22 cellular contexts compared by ENCODE assay signal in the genomic region with DNA sequence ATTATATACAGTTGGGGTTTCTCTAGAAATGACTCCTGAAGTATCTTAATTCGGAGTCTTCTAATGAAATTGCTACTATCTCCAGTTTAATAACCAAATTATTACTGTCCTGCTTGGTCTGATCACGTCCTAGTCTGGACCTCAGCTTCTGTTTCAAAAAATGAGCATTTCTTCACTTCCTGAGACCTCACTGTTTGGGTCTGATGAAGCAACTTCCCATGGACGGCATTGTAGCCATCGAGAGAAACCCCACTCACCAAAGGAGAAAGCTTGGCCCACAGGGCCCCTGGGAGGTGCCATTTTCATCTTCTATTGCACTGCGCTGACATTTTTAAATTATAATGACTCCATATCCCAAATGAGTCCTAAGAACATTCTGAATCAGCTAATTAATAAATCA.
"Had no signal": no experiment of that assay in that cellular context is flagged by ENCODE, and none has a peak within 500 bp of the region (broad histone marks: within the 10 kb centered on the region; RNA-seq: fewer than 3 reads in every experiment).

No MANE protein-coding gene starts in this region.

- H3K36me3 ChIP-seq: ascending aorta, brain microvascular endothelial cell, prostate gland, right atrium auricular region, thyroid gland, WERI-Rb-1 had no signal

- H3K27ac Mint-ChIP-seq: activated naive CD4-positive, alpha-beta T cell treated with anti-CD3 and anti-CD28 coated beads, Interleukin-2, amount 50 U/mL, for 72 hours; activated T-cell treated with anti-CD3 and anti-CD28 coated beads, Interleukin-2, amount 50 U/mL, for 24 hours; activated T-helper 17 cell treated with anti-CD3 and anti-CD28 coated beads, Interleukin-2, amount 50 U/mL, for 72 hours; dendritic cell treated with granulocyte-macrophage colony-stimulating factor and Interleukin-4, amounts not matched to agents 40 ng/mL and 50 ng/mL, for 4 days; naive thymus-derived CD8-positive, alpha-beta T cell; stimulated activated naive CD8-positive, alpha-beta T cell treated with anti-CD3 and anti-CD28 coated beads, Interleukin-15, Interleukin-2, amounts not matched to agents 100 ng/mL and 50 ng/mL, for 24 hours had no signal

- H3K36me3 Mint-ChIP-seq: activated naive CD4-positive, alpha-beta T cell treated with anti-CD3 and anti-CD28 coated beads, Interleukin-2, amount 50 U/mL, for 72 hours had no signal

- H3K4me1 ChIP-seq: ascending aorta, foreskin keratinocyte, prostate gland had no signal

- H3K4me3 ChIP-seq: ascending aorta, lung, prostate gland, right atrium auricular region, thyroid gland had no signal

- H3K27me3 ChIP-seq: ascending aorta, brain microvascular endothelial cell, right atrium auricular region, thyroid gland had no signal

- H3K9me3 ChIP-seq: ascending aorta, prostate gland, right atrium auricular region, thyroid gland had no signal

- H3K27me3 Mint-ChIP-seq: activated T-cell treated with anti-CD3 and anti-CD28 coated beads, Interleukin-2, amount 50 U/mL, for 24 hours; dendritic cell treated with granulocyte-macrophage colony-stimulating factor and Interleukin-4, amounts not matched to agents 40 ng/mL and 50 ng/mL, for 4 days; naive thymus-derived CD8-positive, alpha-beta T cell; stimulated activated naive CD8-positive, alpha-beta T cell treated with anti-CD3 and anti-CD28 coated beads, Interleukin-15, Interleukin-2, amounts not matched to agents 100 ng/mL and 50 ng/mL, for 24 hours had no signal

- H3K4me1 Mint-ChIP-seq: activated T-helper 17 cell treated with anti-CD3 and anti-CD28 coated beads, Interleukin-2, amount 50 U/mL, for 72 hours had no signal

- H3K27ac ChIP-seq: ascending aorta, brain microvascular endothelial cell, foreskin keratinocyte, prostate gland, right atrium auricular region, thyroid gland, WERI-Rb-1 had no signal

- DNase-seq: activated CD4-positive, alpha-beta T cell treated with anti-CD3 and anti-CD28 coated beads for 1 hour; activated CD4-positive, alpha-beta T cell treated with anti-CD3 and anti-CD28 coated beads, Interleukin-2, amount 50 U/mL, for 4 hours; activated CD8-positive, alpha-beta memory T cell treated with anti-CD3 and anti-CD28 coated beads for 24 hours; activated CD8-positive, alpha-beta memory T cell treated with anti-CD3 and anti-CD28 coated beads, Interleukin-2, amount 50 U/mL, for 4 hours; activated T-cell treated with anti-CD3 and anti-CD28 coated beads, Interleukin-2, amount 50 U/mL, for 24 hours; brain microvascular endothelial cell; caudate nucleus; effector CD4-positive, alpha-beta T cell; foreskin keratinocyte; kidney; naive thymus-derived CD8-positive, alpha-beta T cell; substantia nigra; thyroid gland; WERI-Rb-1 had no signal

- H3K9me3 Mint-ChIP-seq: activated naive CD4-positive, alpha-beta T cell treated with anti-CD3 and anti-CD28 coated beads, Interleukin-2, amount 50 U/mL, for 72 hours; activated T-cell treated with anti-CD3 and anti-CD28 coated beads, Interleukin-2, amount 50 U/mL, for 24 hours; activated T-helper 17 cell treated with anti-CD3 and anti-CD28 coated beads, Interleukin-2, amount 50 U/mL, for 72 hours; dendritic cell treated with granulocyte-macrophage colony-stimulating factor and Interleukin-4, amounts not matched to agents 40 ng/mL and 50 ng/mL, for 4 days; naive thymus-derived CD8-positive, alpha-beta T cell; stimulated activated naive CD8-positive, alpha-beta T cell treated with anti-CD3 and anti-CD28 coated beads, Interleukin-15, Interleukin-2, amounts not matched to agents 100 ng/mL and 50 ng/mL, for 24 hours had no signal

- H3K4me3 Mint-ChIP-seq: activated T-cell treated with anti-CD3 and anti-CD28 coated beads, Interleukin-2, amount 50 U/mL, for 24 hours; activated T-helper 17 cell treated with anti-CD3 and anti-CD28 coated beads, Interleukin-2, amount 50 U/mL, for 72 hours; dendritic cell treated with granulocyte-macrophage colony-stimulating factor and Interleukin-4, amounts not matched to agents 40 ng/mL and 50 ng/mL, for 4 days; naive thymus-derived CD8-positive, alpha-beta T cell; stimulated activated naive CD8-positive, alpha-beta T cell treated with anti-CD3 and anti-CD28 coated beads, Interleukin-15, Interleukin-2, amounts not matched to agents 100 ng/mL and 50 ng/mL, for 24 hours had no signal
